In the genomic region with DNA sequence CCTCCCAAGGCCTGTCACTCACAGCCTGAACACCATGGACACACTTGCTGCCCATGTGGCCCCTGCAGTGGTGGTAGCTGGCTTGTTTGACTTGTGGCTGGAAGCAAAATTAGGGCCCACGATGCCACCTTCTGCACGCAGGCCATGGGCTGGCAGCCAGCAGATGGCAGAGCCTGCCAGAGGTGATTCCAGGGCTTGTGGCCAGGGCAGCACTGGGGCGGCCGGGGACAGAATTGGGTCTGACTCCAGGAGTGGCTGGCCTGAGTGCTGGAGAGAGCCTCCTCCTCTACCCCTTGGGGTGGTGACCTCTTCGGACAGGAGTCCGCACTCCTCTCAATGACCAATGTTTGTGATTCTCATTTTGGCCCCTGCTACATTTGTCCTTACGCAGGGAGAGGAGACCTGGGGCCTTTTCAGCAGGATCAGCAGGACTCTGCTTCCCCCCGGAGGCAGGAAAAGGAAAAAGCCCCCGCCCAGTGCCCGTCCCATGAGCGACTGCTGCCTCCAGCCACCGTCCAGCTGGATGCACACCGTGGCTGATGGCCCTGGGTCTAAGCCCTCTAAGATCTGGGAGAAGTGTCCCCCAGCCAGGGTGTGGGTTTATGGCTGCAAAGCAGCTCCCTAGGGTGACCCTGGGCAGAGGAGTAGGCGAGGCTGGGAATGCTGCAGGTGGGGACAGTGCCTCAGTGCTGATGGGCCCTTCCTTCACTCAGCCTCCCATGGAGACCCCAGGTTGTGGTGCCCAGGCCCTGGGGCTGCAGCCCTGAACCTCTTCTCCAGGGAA, we compare ENCODE assay signal across 8 cellular contexts. TPM values are rescaled to one million over a fixed set of nuclear protein-coding genes. Genes with fewer than 3 reads are reported as not detected.
DNase-seq lines count a peak whose midpoint lies in the region; ATAC-seq and TF ChIP-seq lines count a peak whose summit lies in the region.

No MANE protein-coding gene starts in this region.

- H3K27me3 Mint-ChIP-seq in Calu3 (ENCODE audit: unreplicated experiment) (no peaks in the 10 kb centered on the region), endothelial cell (ENCODE audit: unreplicated experiment) (peaks cover 16% of the 10 kb centered on the region)

- H3K27ac ChIP-seq in vagina = peak overlapping the region; percentile 36

- DNase-seq in Calu3 = peak; percentile 89
- DNase-seq in HK-2 (ENCODE audit: unreplicated experiment) = peak; percentile 86
- peak; percentile 73 for DNase-seq in SW480 (ENCODE audit: low spot score)
- peak; percentile 76 for DNase-seq in endothelial cell (ENCODE audit: low spot score)
- DNase-seq in vagina (ENCODE audit: extremely low spot score in 2 of 2) = no peak

- no peaks in the 10 kb centered on the region for H3K27me3 ChIP-seq in mucosa of stomach (ENCODE audit: control insufficient read depth, insufficient read depth, low read length)
- no peaks in the 10 kb centered on the region for H3K27me3 ChIP-seq in vagina

- H3K4me3 ChIP-seq in mucosa of stomach (ENCODE audit: low read length) (no peak overlapping the region), vagina (no peak overlapping the region)

- BruUV-seq in Calu3 (replicated peaks; lab: Mats Ljungman, UMichigan) = no TSS peak

- H3K36me3 Mint-ChIP-seq in Calu3 (ENCODE audit: insufficient read depth, unreplicated experiment) = peaks cover 58% of the 10 kb centered on the region
- peaks cover 4% of the 10 kb centered on the region for H3K36me3 Mint-ChIP-seq in endothelial cell (ENCODE audit: low read depth, unreplicated experiment)

- H3K9ac ChIP-seq in mucosa of stomach (ENCODE audit: low read length) = peak overlapping the region; percentile 19

- H3K4me1 Mint-ChIP-seq in Calu3 (ENCODE audit: low read depth, unreplicated experiment) (peaks cover 67% of the 10 kb centered on the region), endothelial cell (ENCODE audit: unreplicated experiment) (peaks cover 32% of the 10 kb centered on the region)

- CTCF ChIA-PET in Calu3 (lab: Charles Lee) = interaction anchor here (0.7 to 5.0 kb wide), 13 partner anchors 8 to 280 kb away, joined by 3 to 53 read pairs (median 5); a partner anchor contains a TSS

- peaks cover 65% of the 10 kb centered on the region for H3K4me1 ChIP-seq in mucosa of stomach (ENCODE audit: control insufficient read depth, insufficient read depth, low read length)
- peaks cover 81% of the 10 kb centered on the region for H3K4me1 ChIP-seq in vagina

- no peak overlapping the region for H3K4me3 Mint-ChIP-seq in Calu3 (ENCODE audit: low read depth, unreplicated experiment)
- H3K4me3 Mint-ChIP-seq in endothelial cell (ENCODE audit: unreplicated experiment) = no peak overlapping the region

- H3K9me3 Mint-ChIP-seq in Calu3 (ENCODE audit: low read depth, unreplicated experiment) (no peaks in the 10 kb centered on the region), endothelial cell (ENCODE audit: unreplicated experiment) (no peaks in the 10 kb centered on the region)

- no peak for ATAC-seq in GM21360 (IDR thresholded peaks at IDR 0.05; ENCODE audit: unreplicated experiment)
- no peak for ATAC-seq in GM21825 (IDR thresholded peaks at IDR 0.05; ENCODE audit: unreplicated experiment)

- TF ChIP-seq POLR2A in vagina (IDR thresholded peaks at IDR 0.05) = no peak

- H3K36me3 ChIP-seq in mucosa of stomach (ENCODE audit: control insufficient read depth, insufficient read depth, low read length) (no peaks in the 10 kb centered on the region), vagina (no peaks in the 10 kb centered on the region)

- TF ChIP-seq CTCF in Calu3 (IDR thresholded peaks at IDR 0.05; ENCODE audit: unreplicated experiment) = peak; percentile 81
- TF ChIP-seq CTCF in endothelial cell (IDR thresholded peaks at IDR 0.05; ENCODE audit: unreplicated experiment) = peak; percentile 16
- TF ChIP-seq CTCF in vagina (IDR thresholded peaks at IDR 0.05) = peak; percentile 29 to 54 (median 29)

- H3K9me3 ChIP-seq in mucosa of stomach (ENCODE audit: control insufficient read depth, low read length) = no peaks in the 10 kb centered on the region
- no peaks in the 10 kb centered on the region for H3K9me3 ChIP-seq in vagina

- H3K27ac Mint-ChIP-seq in Calu3 (ENCODE audit: unreplicated experiment) (peak overlapping the region; percentile 84), endothelial cell (ENCODE audit: unreplicated experiment) (no peak overlapping the region)

- intact Hi-C loops in Calu3 (cut with micrococcal nuclease; ENCODE audit: unreplicated experiment) = loop anchor here (1.0 kb wide), 1 partner anchor 52 kb away; no protein-coding TSS in a partner anchor
- intact Hi-C loops in vagina (cut with DNase I) = no loop called here

RNA-seq across cellular contexts. Expression of a gene that starts 26.5 kb away (rescaled TPM):
- total RNA-seq in Calu3 (2022) (43.1 and 48.0 TPM in 2 replicates), endothelial cell (ENCODE audit: unreplicated experiment) (20.5 TPM), vagina (29.7 TPM)

RNA-seq across cellular contexts. Expression of a gene that starts 54.5 kb away (rescaled TPM):
- total RNA-seq in Calu3 (2022) = 294 and 326 TPM in 2 replicates
- total RNA-seq in endothelial cell (ENCODE audit: unreplicated experiment) = 32.4 TPM
- total RNA-seq in vagina = 1,063 TPM

Comparison
In these comparisons a context has a peak if more than half of its experiments do, and no peak if none do; other contexts are left out.
1. DNase-seq: peak in Calu3 (single experiment), HK-2 (single experiment), SW480 (single experiment) and endothelial cell (single experiment); none in vagina (0 of 2).
2. CTCF ChIP-seq: peak in every context shown above with its lines; median percentile 81 in Calu3; 29 in vagina; 16 in endothelial cell.